Comparison of ENCODE assay signal across 14 cellular contexts in the genomic region with DNA sequence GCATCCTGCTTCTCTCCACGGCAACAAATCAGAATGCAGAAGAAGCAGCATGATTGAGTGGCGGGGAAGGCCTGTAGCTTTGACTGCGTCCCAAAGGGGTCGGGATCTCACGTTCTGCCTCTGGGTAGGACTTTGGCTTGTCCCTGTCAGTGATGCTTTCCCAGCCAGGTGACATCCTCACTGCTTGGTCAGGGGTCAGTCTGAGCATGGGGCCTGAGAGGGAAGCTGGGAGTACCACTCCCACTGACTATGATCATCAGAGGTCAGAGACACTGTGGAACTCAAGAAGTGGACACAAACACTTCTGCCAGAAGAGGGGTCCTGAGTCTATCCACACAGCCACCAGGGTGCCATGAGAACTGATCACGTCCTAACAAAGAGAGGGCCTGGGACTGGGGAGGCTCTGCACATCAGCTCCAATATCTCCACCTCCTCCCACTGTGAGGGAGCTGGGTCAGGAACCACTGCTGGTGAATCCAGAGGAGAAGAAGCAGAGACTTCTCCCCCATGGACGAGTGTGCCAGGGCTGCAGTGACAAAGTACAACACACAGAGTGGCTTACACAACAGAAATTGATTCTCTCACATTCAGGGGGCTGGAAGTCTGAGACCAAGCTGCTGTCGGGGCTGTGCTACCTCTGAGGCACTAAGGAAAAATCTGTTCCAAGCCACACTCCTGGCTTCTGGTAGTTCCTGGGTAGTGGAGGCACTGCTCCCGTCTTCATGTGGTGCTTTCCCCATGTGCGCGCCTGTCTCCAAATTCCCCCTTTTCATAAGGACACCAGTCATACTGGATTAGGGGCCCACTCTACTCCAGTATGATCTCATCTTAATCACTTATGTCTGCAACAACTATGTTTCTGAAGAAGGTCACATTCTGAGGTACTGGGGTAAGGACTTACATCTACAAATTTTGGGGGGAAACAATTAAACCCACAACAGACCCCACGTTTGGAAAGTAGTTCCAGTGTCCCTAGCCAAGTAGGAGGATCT.
DNase-seq lines count a peak whose midpoint lies in the region; ATAC-seq, FAIRE-seq and TF ChIP-seq lines count a peak whose summit lies in the region.
"Had no signal": no experiment of that assay in that cellular context is flagged by ENCODE, and none has a peak within 500 bp of the region (broad histone marks: within the 10 kb centered on the region; RNA-seq: fewer than 3 reads in every experiment).

No MANE protein-coding gene starts in this region.

- DNase-seq in H9: no peak
- DNase-seq in T-helper 17 cell: no peak
- peak in 1 of 3 donors; percentile 59 for DNase-seq in right lobe of liver
- DNase-seq in CD4-positive, alpha-beta T cell: no peak
- DNase-seq in RCC 7860 (ENCODE audit: low spot score): no peak
- no peak for DNase-seq in DMS79 treated with DMSO at 0.1 percent for 48 hours (lab: John Stamatoyannopoulos, UW)
- DNase-seq: Calu3, DMS79, GDM1, KG1 had no signal

- H3K9me3 Mint-ChIP-seq in H9: no peaks in the 10 kb centered on the region
- H3K9me3 Mint-ChIP-seq in CD4-positive, alpha-beta T cell: no peaks in the 10 kb centered on the region
- H3K9me3 Mint-ChIP-seq: IgD-negative memory B cell had no signal

- H3K4me1 ChIP-seq in H9 (ENCODE audit: insufficient read depth, low read length): no peaks in the 10 kb centered on the region
- peaks cover 0 to 14% (median 5%) of the 10 kb centered on the region in 4 donors for H3K4me1 ChIP-seq in right lobe of liver

- no peaks in the 10 kb centered on the region for H3K79me1 ChIP-seq in H9 (ENCODE audit: insufficient read depth, low read depth, low read length, poor library complexity, severe bottlenecking)

- H4K8ac ChIP-seq in H9 (replicated peaks; ENCODE audit: insufficient read length, low read depth, low read length): no peak overlapping the region

- FAIRE-seq in RCC 7860 (lab: Jason Lieb, UNC): no peak
- FAIRE-seq: A549, GM12892 had no signal

- H3K9ac ChIP-seq in H9 (ENCODE audit: extremely low read depth, insufficient read length, low read length): no peak overlapping the region

- H3K27me3 Mint-ChIP-seq in H9 (ENCODE audit: low read depth) (no peaks in the 10 kb centered on the region; the same call in 1 of the 2 replicates), T-helper 17 cell (no peaks in the 10 kb centered on the region)
- no peaks in the 10 kb centered on the region for H3K27me3 Mint-ChIP-seq in CD4-positive, alpha-beta T cell
- H3K27me3 Mint-ChIP-seq: IgD-negative memory B cell had no signal

- no peak overlapping the region for H3K4ac ChIP-seq in H9 (ENCODE audit: low read depth, low read length)

- CTCF ChIA-PET in CD4-positive, alpha-beta T cell (lab: Charles Lee): no interaction called here

- no peak overlapping the region for H3K14ac ChIP-seq in H9 (ENCODE audit: insufficient read depth, low read length)

- H3K36me3 Mint-ChIP-seq in H9 (ENCODE audit: insufficient read depth in 1 of 3, low read depth in 3 of 3) (no peaks in the 10 kb centered on the region), T-helper 17 cell (ENCODE audit: low read depth) (no peaks in the 10 kb centered on the region)
- no peaks in the 10 kb centered on the region for H3K36me3 Mint-ChIP-seq in CD4-positive, alpha-beta T cell (ENCODE audit: low read depth)
- H3K36me3 Mint-ChIP-seq: IgD-negative memory B cell had no signal

- H3K27me3 ChIP-seq in H9 (ENCODE audit: insufficient read depth, low read length) (no peaks in the 10 kb centered on the region), right lobe of liver (no peaks in the 10 kb centered on the region)
- H3K27me3 ChIP-seq in CD4-positive, alpha-beta T cell (ENCODE audit: control insufficient read depth, insufficient read depth, low read length): no peaks in the 10 kb centered on the region

- no peak overlapping the region for H2BK5ac ChIP-seq in H9 (ENCODE audit: insufficient read length, low read length)

- H3K4me3 Mint-ChIP-seq in H9 (no peak overlapping the region), T-helper 17 cell (no peak overlapping the region)
- no peak overlapping the region for H3K4me3 Mint-ChIP-seq in CD4-positive, alpha-beta T cell
- H3K4me3 Mint-ChIP-seq: IgD-negative memory B cell had no signal

- H4K5ac ChIP-seq in H9 (ENCODE audit: insufficient read length, low read depth, low read length): no peak overlapping the region

- H3K9me3 ChIP-seq in H9 (ENCODE audit: control insufficient read depth, low read depth, low read length) (no peaks in the 10 kb centered on the region), T-helper 17 cell (ENCODE audit: control insufficient read depth, low read length, poor library complexity, severe bottlenecking) (no peaks in the 10 kb centered on the region), right lobe of liver (no peaks in the 10 kb centered on the region)
- H3K9me3 ChIP-seq in CD4-positive, alpha-beta T cell (ENCODE audit: control insufficient read depth, low read length): no peaks in the 10 kb centered on the region
- H3K9me3 ChIP-seq: A549 had no signal

- ATAC-seq in T-helper 17 cell: no peak
- peak; percentile 73 to 89 (median 80) for ATAC-seq in right lobe of liver
- no peak for ATAC-seq in CD4-positive, alpha-beta T cell (ENCODE audit: poor library complexity)
- ATAC-seq: A549, HCT116 had no signal

- H3K4me2 ChIP-seq in H9 (ENCODE audit: insufficient read depth, insufficient read length, low read length): no peak overlapping the region
- H3K4me2 ChIP-seq: A549 had no signal

- no peak overlapping the region for H2AK5ac ChIP-seq in H9 (ENCODE audit: insufficient read length, low read length)

- TF ChIP-seq POLR2A in right lobe of liver (IDR thresholded peaks at IDR 0.05): no peak

- H3T11ph ChIP-seq in H9 (ENCODE audit: low read length): no peak overlapping the region

- H3K27ac Mint-ChIP-seq in H9 (no peak overlapping the region; a peak in 1 of 7 replicates), T-helper 17 cell (peak overlapping the region; percentile 16)
- no peak overlapping the region for H3K27ac Mint-ChIP-seq in CD4-positive, alpha-beta T cell
- H3K27ac Mint-ChIP-seq: IgD-negative memory B cell had no signal

- no peak for TF ChIP-seq CTCF in H9 (conservative IDR thresholded peaks at IDR 0.05)
- no peak for TF ChIP-seq CTCF in right lobe of liver (IDR thresholded peaks at IDR 0.05)
- no peak for TF ChIP-seq CTCF in CD4-positive, alpha-beta T cell (IDR thresholded peaks at IDR 0.05)

- no peaks in the 10 kb centered on the region for H4K20me1 ChIP-seq in H9 (ENCODE audit: control insufficient read depth, insufficient read depth, insufficient read length)

- no peak overlapping the region for H2BK120ac ChIP-seq in H9 (ENCODE audit: low read depth, low read length, poor library complexity, severe bottlenecking)

- H2BK12ac ChIP-seq in H9 (ENCODE audit: insufficient read length, low read depth, low read length): no peak overlapping the region

- no peaks in the 10 kb centered on the region for H3K36me3 ChIP-seq in right lobe of liver

- no peak overlapping the region for H3K4me3 ChIP-seq in right lobe of liver
- H3K4me3 ChIP-seq: A549 had no signal

- no peak overlapping the region for H2AFZ ChIP-seq in H9 (ENCODE audit: low read length)

- intact Hi-C loops in right lobe of liver (cut with DNase I): no loop called here
- intact Hi-C loops in CD4-positive, alpha-beta T cell (cut with DNase I, micrococcal nuclease): no loop called here

- WGBS in H9 (ENCODE audit: extremely low coverage, insufficient read length, low lambda C conversion rate): no CpG with 5 or more reads among the region's 12 CpGs
- 54% methylated on average over 8 of the region's 12 CpGs for WGBS in right lobe of liver (ENCODE audit: insufficient coverage, low coverage, low lambda C conversion rate, missing lambda C conversion rate)

- no peak overlapping the region for H3K23ac ChIP-seq in H9 (ENCODE audit: insufficient read length, low read depth, low read length)

- H3K23me2 ChIP-seq in H9 (ENCODE audit: insufficient read length, low read depth, low read length, poor library complexity, severe bottlenecking): no peaks in the 10 kb centered on the region

- no peak overlapping the region for H4K91ac ChIP-seq in H9 (ENCODE audit: insufficient read length, low read depth, low read length)

- H2BK20ac ChIP-seq in H9 (ENCODE audit: low read depth, low read length, poor library complexity, severe bottlenecking): peak overlapping the region; percentile 90

- H3K27ac ChIP-seq in H9 (ENCODE audit: insufficient read length, low read depth, low read length) (no peak overlapping the region), right lobe of liver (peak overlapping the region in 1 of 3 donors; percentile 14)
- H3K27ac ChIP-seq in CD4-positive, alpha-beta T cell (ENCODE audit: low read depth, low read length): no peak overlapping the region
- H3K27ac ChIP-seq: A549 had no signal

- H3K4me1 Mint-ChIP-seq in H9 (peaks cover 6 to 10% of the 10 kb centered on the region in 2 experiments), T-helper 17 cell (no peaks in the 10 kb centered on the region)
- no peaks in the 10 kb centered on the region for H3K4me1 Mint-ChIP-seq in CD4-positive, alpha-beta T cell (ENCODE audit: low read depth)

- H2BK15ac ChIP-seq in H9 (ENCODE audit: low read depth, low read length): no peak overlapping the region

- no peak overlapping the region for H3K18ac ChIP-seq in H9 (ENCODE audit: insufficient read length, low read depth, low read length)

- no peaks in the 10 kb centered on the region for H3K79me2 ChIP-seq in H9 (ENCODE audit: insufficient read depth, low read length)

- no peak overlapping the region for H3K56ac ChIP-seq in H9 (ENCODE audit: insufficient read length, low read depth, low read length)

- POLR2A ChIA-PET in CD4-positive, alpha-beta T cell (lab: Charles Lee): no interaction called here

Comparison
In these comparisons a context has a peak if more than half of its experiments do, and no peak if none do; other contexts are left out.
1. ATAC-seq: peak in right lobe of liver (4 of 4); none in T-helper 17 cell (single experiment) and CD4-positive, alpha-beta T cell (single experiment).